32 cellular contexts compared by ENCODE assay signal in the genomic region with DNA sequence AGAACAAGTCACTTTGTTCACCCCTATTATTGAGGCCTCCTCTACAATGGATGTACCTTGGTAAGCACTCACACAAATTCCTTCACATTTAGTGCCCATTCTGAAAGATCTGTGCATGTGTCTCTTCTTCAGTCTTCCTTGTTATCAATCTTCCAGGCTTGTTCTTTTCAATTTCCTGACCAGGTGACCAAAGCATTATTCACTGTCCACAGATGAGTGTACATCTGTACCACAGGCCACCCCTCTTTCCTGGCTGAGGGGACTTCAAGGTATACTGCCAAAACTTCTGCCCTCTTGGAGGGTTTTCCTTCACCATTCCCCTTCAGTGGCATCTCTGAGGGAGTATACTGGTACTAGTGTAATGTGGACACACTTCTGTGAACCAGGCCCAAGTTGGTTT.
"Had no signal": no experiment of that assay in that cellular context is flagged by ENCODE, and none has a peak within 500 bp of the region (broad histone marks: within the 10 kb centered on the region; RNA-seq: fewer than 3 reads in every experiment).

No MANE protein-coding gene starts in this region.

- H2AFZ ChIP-seq: PC-9 had no signal

- FAIRE-seq: astrocyte had no signal

- H3K4me3 Mint-ChIP-seq: activated CD4-positive, alpha-beta memory T cell treated with anti-CD3 and anti-CD28 coated beads, Interleukin-2, amount 10 ng/mL, durations not matched to agents 7 days and 5 days; activated T-cell treated with anti-CD3 and anti-CD28 coated beads, Interleukin-2, amount 50 U/mL, for 72 hours had no signal

- DNase-seq: activated CD4-positive, alpha-beta memory T cell treated with anti-CD3 and anti-CD28 coated beads, Interleukin-2, amount 10 ng/mL, durations not matched to agents 7 days and 5 days; activated CD4-positive, alpha-beta T cell treated with anti-CD3 and anti-CD28 coated beads for 1 hour; activated CD4-positive, alpha-beta T cell treated with anti-CD3 and anti-CD28 coated beads for 48 hours; activated CD4-positive, CD25-positive, alpha-beta regulatory T cell; activated gamma-delta T cell; activated naive CD4-positive, alpha-beta T cell treated with Interleukin-2 at 50 U/mL for 16 hours; activated T-cell treated with anti-CD3 and anti-CD28 coated beads, Interleukin-2, amount 50 U/mL, for 1 hour; activated T-cell treated with anti-CD3 and anti-CD28 coated beads, Interleukin-2, amount 50 U/mL, for 72 hours; adrenal gland; body of pancreas; central memory CD4-positive, alpha-beta T cell; Karpas-422; KBM-7; MM.1S; MV-4-11; NCI-H1092; NCI-H1436 treated with DMSO at 0.1 percent for 48 hours; NCI-H1694 treated with DMSO at 0.1 percent for 48 hours; NCI-H2029; NCI-H345; NCI-H526; NCI-H748 treated with DMSO at 0.1 percent for 48 hours; NK-92 treated with Interleukin-12 subunit alpha and Interleukin-12 subunit beta, amount 100 ng/mL, for 24 hours; PC-9; SHP77; SJCRH30; T1000; WERI-Rb-1 had no signal

- H3K4me2 ChIP-seq: PC-9 had no signal

- ATAC-seq: body of pancreas had no signal

- H3K36me3 ChIP-seq: adrenal gland, SJCRH30, WERI-Rb-1 had no signal

- H3K9me3 ChIP-seq: adrenal gland, body of pancreas had no signal

- H3K27me3 ChIP-seq: adrenal gland, body of pancreas, SJCRH30 had no signal

- H3K27ac ChIP-seq: adrenal gland, body of pancreas, PC-9, SJCRH30, SK-N-MC, WERI-Rb-1 had no signal

- H3K4me3 ChIP-seq: adrenal gland, body of pancreas, PC-9, SJCRH30, SK-N-MC had no signal

- H3K27ac Mint-ChIP-seq: activated CD4-positive, alpha-beta memory T cell treated with anti-CD3 and anti-CD28 coated beads, Interleukin-2, amount 10 ng/mL, durations not matched to agents 7 days and 5 days; activated naive CD4-positive, alpha-beta T cell treated with anti-CD3 and anti-CD28 coated beads, Interleukin-2, amount 50 U/mL, for 72 hours; activated T-cell treated with anti-CD3 and anti-CD28 coated beads, Interleukin-2, amount 50 U/mL, for 72 hours; activated T-helper 2 cell treated with anti-CD3 and anti-CD28 coated beads, Interferon-gamma antibody, Interleukin-2, Interleukin-4, amounts not matched to agents 10 μg/mL and 5 μg/mL and 100 μg/mL, durations not matched to agents 14 hours and 24 hours and 36 hours had no signal

- H3K9me3 Mint-ChIP-seq: activated naive CD4-positive, alpha-beta T cell treated with anti-CD3 and anti-CD28 coated beads, Interleukin-2, amount 50 U/mL, for 72 hours; activated T-cell treated with anti-CD3 and anti-CD28 coated beads, Interleukin-2, amount 50 U/mL, for 72 hours; activated T-helper 2 cell treated with anti-CD3 and anti-CD28 coated beads, Interferon-gamma antibody, Interleukin-2, Interleukin-4, amounts not matched to agents 10 μg/mL and 5 μg/mL and 100 μg/mL, durations not matched to agents 14 hours and 24 hours and 36 hours had no signal

- H3K4me1 ChIP-seq: adrenal gland, body of pancreas had no signal
